9 cellular contexts compared by ENCODE assay signal in genomic region chr1:109643385-109644230, GRCh38. TPM values are rescaled to one million over a fixed set of nuclear protein-coding genes. Genes with fewer than 3 reads are reported as not detected.
DNase-seq lines count a peak whose midpoint lies in the region; ATAC-seq and TF ChIP-seq lines count a peak whose summit lies in the region.
"Had no signal": no experiment of that assay in that cellular context is flagged by ENCODE, and none has a peak within 500 bp of the region (broad histone marks: within the 10 kb centered on the region; RNA-seq: fewer than 3 reads in every experiment).

No MANE protein-coding gene starts in this region.

- in situ Hi-C loops in IMR-90 (cut with MboI; ENCODE audit: low sequenced_read_pairs), result loop anchor here (5.0 to 10.0 kb wide), 3 partner anchors 129 to 339 kb away; partner anchors contain the start of genes AHCYL1 and CSF1

- POLR2A ChIA-PET in IMR-90 (lab: Charles Lee; ENCODE audit: unreplicated experiment), result no interaction called here

- H3K27ac ChIP-seq in IMR-90 (ENCODE audit: insufficient read depth, low read length), result no peak overlapping the region
- no peak overlapping the region for H3K27ac ChIP-seq in psoas muscle
- peak overlapping the region in 1 of 2 donors; percentile 30 for H3K27ac ChIP-seq in uterus

- CTCF ChIA-PET in IMR-90 (lab: Yijun Ruan, JAX), result interaction anchor here (0.6 to 1.7 kb wide), 6 partner anchors 97 to 681 kb away, joined by 3 to 10 read pairs (median 6); no protein-coding TSS in a partner anchor

- H3K18ac ChIP-seq in IMR-90 (ENCODE audit: low read depth, low read length), result peak overlapping the region; percentile 30; the same call in 1 of the 2 replicates

- no peaks in the 10 kb centered on the region; the same call in 1 of the 2 replicates for H3K9me3 ChIP-seq in IMR-90 (ENCODE audit: control insufficient read depth, insufficient read depth, low read length)
- H3K9me3 ChIP-seq in psoas muscle, result no peaks in the 10 kb centered on the region
- H3K9me3 ChIP-seq in uterus, result no peaks in the 10 kb centered on the region

- H3K4me1 ChIP-seq in IMR-90 (ENCODE audit: control insufficient read depth, insufficient read depth, low read length) (peaks cover 11% of the 10 kb centered on the region), psoas muscle (no peaks in the 10 kb centered on the region), uterus (no peaks in the 10 kb centered on the region)

- peak; percentile 87 for TF ChIP-seq RAD21 in IMR-90 (IDR thresholded peaks at IDR 0.05; ENCODE audit: low read length)

- H3K14ac ChIP-seq in IMR-90 (replicated peaks; ENCODE audit: low read depth, low read length), result 0 out of 2 replicates have a peak overlapping the region, but pooled peaks have one; percentile 16

- intact Hi-C loops in IMR-90 (cut with micrococcal nuclease) (loop anchor here (1.0 to 2.0 kb wide), 2 partner anchors 130 to 341 kb away; partner anchors contain the start of gene AHCYL1), head of caudate nucleus (cut with DNase I) (loop anchor here (5.0 to 10.0 kb wide), 2 partner anchors 134 to 341 kb away; partner anchors contain the start of gene AHCYL1), psoas muscle (cut with DNase I) (loop anchor here (1.0 to 5.0 kb wide), 6 partner anchors 44 to 339 kb away; partner anchors contain the start of genes GSTM1 (in 2 of the 2), AHCYL1 (in 1 of the 2) and GNAI3 (in 1 of the 2)), uterus (cut with DNase I; ENCODE audit: low total_unique reads) (loop anchor here (5.0 kb wide), 1 partner anchor 129 kb away; no protein-coding TSS in a partner anchor)

- H3K4me3 ChIP-seq in IMR-90 (ENCODE audit: insufficient read depth, low read depth, low read length) (no peak overlapping the region), psoas muscle (peak overlapping the region; percentile 26), uterus (no peak overlapping the region)

- ATAC-seq in GM21619 (IDR thresholded peaks at IDR 0.05; ENCODE audit: unreplicated experiment) (peak; percentile 86), IMR-90 (ENCODE audit: low read depth) (peak; percentile 77), psoas muscle (peak; percentile 93 to 97 (median 94))

- H3K23ac ChIP-seq in IMR-90 (ENCODE audit: low read depth, low read length), result no peak overlapping the region

- H3K4ac ChIP-seq in IMR-90 (ENCODE audit: low read depth, low read length), result peak overlapping the region; percentile 44

- H2AK5ac ChIP-seq in IMR-90 (ENCODE audit: low read depth, low read length), result peak overlapping the region; percentile 47

- H2AK9ac ChIP-seq in IMR-90 (replicated peaks; ENCODE audit: low read depth, low read length, poor library complexity), result peak overlapping the region; percentile 70

- BruUV-seq in IMR-90 (replicated peaks; lab: Mats Ljungman, UMichigan), result no TSS peak

- H2BK20ac ChIP-seq in IMR-90 (ENCODE audit: low read depth, low read length), result peak overlapping the region; percentile 35; the same call in 1 of the 2 replicates

- TF ChIP-seq POLR2A in IMR-90 (IDR thresholded peaks at IDR 0.05; ENCODE audit: low read depth, low read length), result 0 out of 2 replicates have a peak, but pooled peaks have one; percentile 20
- no peak for TF ChIP-seq POLR2A in uterus (IDR thresholded peaks at IDR 0.05)

- peak overlapping the region; percentile 93 for H2AFZ ChIP-seq in IMR-90 (replicated peaks; ENCODE audit: low read length, poor library complexity)

- dilution Hi-C loops in IMR-90 (cut with HindIII; ENCODE audit: low sequenced_read_pairs, unreplicated experiment), result no loop called here

- peak; percentile 19 for DNase-seq in DMS153 treated with DMSO at 0.1 percent for 48 hours (lab: John Stamatoyannopoulos, UW; ENCODE audit: unreplicated experiment)
- DNase-seq in IMR-90, result peak; percentile 65
- DNase-seq in SHP77 (lab: John Stamatoyannopoulos, UW), result peak; percentile 64 to 77
- peak; percentile 77 for DNase-seq in activated effector memory CD4-positive, alpha-beta T cell treated with Interleukin-2 at 50 U/mL for 16 hours
- peak in 39 of 42 donors; percentile 33 to 87 (median 76) for DNase-seq in head of caudate nucleus
- peak; percentile 85 to 93 for DNase-seq in psoas muscle
- peak; percentile 75 to 80 for DNase-seq in uterus

- no peaks in the 10 kb centered on the region for H3K36me3 ChIP-seq in IMR-90 (ENCODE audit: control insufficient read depth, insufficient read depth, low read length)
- H3K36me3 ChIP-seq in psoas muscle (ENCODE audit: insufficient read depth in 1 of 2, low read depth in 1 of 2), result no peaks in the 10 kb centered on the region
- H3K36me3 ChIP-seq in uterus, result no peaks in the 10 kb centered on the region

- H4K91ac ChIP-seq in IMR-90 (ENCODE audit: insufficient read depth, low read depth, low read length), result peak overlapping the region; percentile 65

- peak; percentile 84 for TF ChIP-seq CTCF in IMR-90 (conservative IDR thresholded peaks at IDR 0.05; ENCODE audit: low read depth, low read length)
- peak; percentile 93 for TF ChIP-seq CTCF in psoas muscle (IDR thresholded peaks at IDR 0.05)
- TF ChIP-seq CTCF in uterus (IDR thresholded peaks at IDR 0.05), result peak; percentile 70 to 82 (median 74)

- H3K27me3 ChIP-seq in IMR-90 (ENCODE audit: control insufficient read depth, insufficient read depth, low read length) (no peaks in the 10 kb centered on the region), psoas muscle (ENCODE audit: insufficient read depth in 3 of 3, low read length in 2 of 3) (no peaks in the 10 kb centered on the region), uterus (no peaks in the 10 kb centered on the region)

- peak overlapping the region; percentile 17 to 90; a peak in 3 of 4 replicates for H4K8ac ChIP-seq in IMR-90 (ENCODE audit: low read depth in 2 of 2, low read length in 2 of 2)

- peak overlapping the region; percentile 41 for H2BK120ac ChIP-seq in IMR-90 (ENCODE audit: low read depth, low read length)

- no peak overlapping the region for H3K4me2 ChIP-seq in IMR-90 (ENCODE audit: low read depth, low read length)

- no peaks in the 10 kb centered on the region for H3K79me1 ChIP-seq in IMR-90 (ENCODE audit: low read depth in 1 of 2, low read length in 2 of 2)

- H2BK15ac ChIP-seq in IMR-90 (ENCODE audit: low read depth, low read length), result no peak overlapping the region; the same call in 2 of the 3 replicates

- no peak overlapping the region for H3K56ac ChIP-seq in IMR-90 (ENCODE audit: extremely low read depth, insufficient read depth, low read length)

- WGBS in IMR-90 (ENCODE audit: extremely low coverage in 2 of 2, insufficient read length in 1 of 2), 2 experiments, result 41% methylated on average over 4 of the region's 32 CpGs; no CpG with 5 or more reads in 1 of the 2 experiments
- 39 to 43% (median 41%) methylated on average over 32 of the region's 32 CpGs for WGBS in psoas muscle, 3 donors

- peaks cover 4% of the 10 kb centered on the region for H3K9me1 ChIP-seq in IMR-90 (ENCODE audit: insufficient read depth, low read length)

- no peak overlapping the region for H2BK5ac ChIP-seq in IMR-90 (ENCODE audit: low read depth, low read length, poor library complexity, severe bottlenecking)

- H4K5ac ChIP-seq in IMR-90 (ENCODE audit: low read depth, low read length), result peak overlapping the region; percentile 25; the same call in 1 of the 2 replicates

- no peak overlapping the region for H3K9ac ChIP-seq in IMR-90 (ENCODE audit: low read depth, low read length)

- H4K20me1 ChIP-seq in IMR-90 (ENCODE audit: insufficient read depth, low read length), result no peaks in the 10 kb centered on the region

TF ChIP-seq in IMR-90, 13 proteins besides CTCF, POLR2A, EP300 and RAD21:
- no peak for TF ChIP-seq MXI1 (IDR thresholded peaks at IDR 0.05; ENCODE audit: borderline replicate concordance, low read depth, low read length)
- peak; percentile 92 for TF ChIP-seq SMC3 (IDR thresholded peaks at IDR 0.05; ENCODE audit: low read depth, low read length)
- peak; percentile 23; the same call in 1 of the 2 replicates for TF ChIP-seq MAZ (IDR thresholded peaks at IDR 0.05; ENCODE audit: borderline replicate concordance, low read depth, low read length)

RNA-seq across cellular contexts. Expression of gene GSTM4, which starts 12.3 kb away (rescaled TPM):
- 6.4 and 10.4 TPM in 2 replicates for total RNA-seq in IMR-90 (2012; rRNA removed)
- polyA plus RNA-seq in IMR-90 (2012; rRNA removed), result 37.8 and 42.2 TPM in 2 replicates
- polyA plus RNA-seq in IMR-90 (2012; cell fraction: cytosol; rRNA removed), result 29.1 and 38.2 TPM in 2 replicates
- 28.6 and 35.6 TPM in 2 replicates for polyA plus RNA-seq in IMR-90 (2012; cell fraction: nucleus; rRNA removed; ENCODE audit: low replicate concordance)
- total RNA-seq in psoas muscle, result 10 to 100 TPM; 35.0 to 56.2 (median 46.9) TPM
- polyA plus RNA-seq in psoas muscle, result 10 to 100 TPM; 26.0 to 46.8 (median 42.9) TPM
- 10 to 100 TPM in 3 of 4 donors, 1 to 10 TPM in 1; 7.6 to 43.5 (median 20.7) TPM for total RNA-seq in uterus

RNA-seq across cellular contexts. Expression of gene AMPD2, which starts 24.0 kb away (rescaled TPM):
- total RNA-seq in IMR-90 (2012; rRNA removed) (50.3 and 61.5 TPM in 2 replicates), psoas muscle (10 to 100 TPM in 1 of 4 donors, 1 to 10 TPM in 3; 7.3 to 13.1 (median 8.7) TPM), uterus (10 to 100 TPM; 30.9 to 91.2 (median 73.2) TPM)
- polyA plus RNA-seq in IMR-90 (2012; rRNA removed) (103 and 116 TPM in 2 replicates), psoas muscle (10 to 100 TPM in 1 of 3 donors, 1 to 10 TPM in 2; 4.2 to 13.9 (median 5.6) TPM)
- polyA plus RNA-seq in IMR-90 (2012; cell fraction: cytosol; rRNA removed), result 64.5 and 81.2 TPM in 2 replicates
- 569 and 1,268 TPM in 2 replicates for polyA plus RNA-seq in IMR-90 (2012; cell fraction: nucleus; rRNA removed; ENCODE audit: low replicate concordance)

RNA-seq across cellular contexts. Expression of gene GNAT2, which starts 24.2 kb away (rescaled TPM):
- 0.28 and 0.36 TPM in 2 replicates for total RNA-seq in IMR-90 (2012; rRNA removed)
- polyA plus RNA-seq in IMR-90 (2012; rRNA removed), result 0.17 and 0.26 TPM in 2 replicates
- polyA plus RNA-seq in IMR-90 (2012; cell fraction: cytosol; rRNA removed), result 0.07 TPM in 1 of 2 replicates, not detected in the other
- polyA plus RNA-seq in IMR-90 (2012; cell fraction: nucleus; rRNA removed; ENCODE audit: low replicate concordance), result 0.10 TPM in 1 of 2 replicates, not detected in the other
- total RNA-seq in psoas muscle, result not detected
- polyA plus RNA-seq in psoas muscle, result under 1 TPM in 2 of 3 donors, not detected in 1; 0.07 to 0.16 TPM
- total RNA-seq in uterus, result not detected

RNA-seq across cellular contexts. Expression of gene GSTM2, which starts 24.2 kb away (rescaled TPM):
- 6.9 and 10.2 TPM in 2 replicates for total RNA-seq in IMR-90 (2012; rRNA removed)
- 85.5 and 93.9 TPM in 2 replicates for polyA plus RNA-seq in IMR-90 (2012; rRNA removed)
- polyA plus RNA-seq in IMR-90 (2012; cell fraction: cytosol; rRNA removed), result 35.3 and 55.1 TPM in 2 replicates
- polyA plus RNA-seq in IMR-90 (2012; cell fraction: nucleus; rRNA removed; ENCODE audit: low replicate concordance), result 360 and 610 TPM in 2 replicates
- total RNA-seq in psoas muscle, result 100 to 1,000 TPM in 2 of 4 donors, 10 to 100 TPM in 2; 38.7 to 175 (median 105) TPM
- polyA plus RNA-seq in psoas muscle, result 10 to 100 TPM; 35.5 to 86.8 (median 61.4) TPM
- 100 to 1,000 TPM in 1 of 4 donors, 10 to 100 TPM in 3; 32.1 to 154 (median 72.1) TPM for total RNA-seq in uterus

RNA-seq across cellular contexts. Expression of gene GSTM1, which starts 44.0 kb away (rescaled TPM):
- total RNA-seq in IMR-90 (2012; rRNA removed) (not detected in 2 replicates), psoas muscle (10 to 100 TPM in 2 of 4 donors, under 1 TPM in 1, not detected in 1; 0.42 to 89.4 (median 27.6) TPM), uterus (1 to 10 TPM in 1 of 4 donors, not detected in 3; 9.4 TPM)
- polyA plus RNA-seq in IMR-90 (2012; rRNA removed) (not detected in 2 replicates), psoas muscle (10 to 100 TPM in 2 of 3 donors, under 1 TPM in 1; 0.21 to 41.2 (median 27.5) TPM)
- not detected in 2 replicates for polyA plus RNA-seq in IMR-90 (2012; cell fraction: cytosol; rRNA removed)
- polyA plus RNA-seq in IMR-90 (2012; cell fraction: nucleus; rRNA removed; ENCODE audit: low replicate concordance), result 0.24 TPM in 1 of 2 replicates, not detected in the other
- total RNA-seq: activated CD8-positive, alpha-beta memory T cell treated with anti-CD3 and anti-CD28 coated beads for 36 hours had no signal

Comparison
In these comparisons a context has a peak if more than half of its experiments do, and no peak if none do; other contexts are left out.
1. DNase-seq: peak in every context shown above with its lines; median percentile 89 in psoas muscle; 78 in uterus; 77 in activated effector memory CD4-positive, alpha-beta T cell treated with Interleukin-2 at 50 U/mL for 16 hours; 76 in head of caudate nucleus; 70 in SHP77; 65 in IMR-90; 19 in DMS153 treated with DMSO at 0.1 percent for 48 hours.